3 cellular contexts compared by ENCODE assay signal in the genomic region with DNA sequence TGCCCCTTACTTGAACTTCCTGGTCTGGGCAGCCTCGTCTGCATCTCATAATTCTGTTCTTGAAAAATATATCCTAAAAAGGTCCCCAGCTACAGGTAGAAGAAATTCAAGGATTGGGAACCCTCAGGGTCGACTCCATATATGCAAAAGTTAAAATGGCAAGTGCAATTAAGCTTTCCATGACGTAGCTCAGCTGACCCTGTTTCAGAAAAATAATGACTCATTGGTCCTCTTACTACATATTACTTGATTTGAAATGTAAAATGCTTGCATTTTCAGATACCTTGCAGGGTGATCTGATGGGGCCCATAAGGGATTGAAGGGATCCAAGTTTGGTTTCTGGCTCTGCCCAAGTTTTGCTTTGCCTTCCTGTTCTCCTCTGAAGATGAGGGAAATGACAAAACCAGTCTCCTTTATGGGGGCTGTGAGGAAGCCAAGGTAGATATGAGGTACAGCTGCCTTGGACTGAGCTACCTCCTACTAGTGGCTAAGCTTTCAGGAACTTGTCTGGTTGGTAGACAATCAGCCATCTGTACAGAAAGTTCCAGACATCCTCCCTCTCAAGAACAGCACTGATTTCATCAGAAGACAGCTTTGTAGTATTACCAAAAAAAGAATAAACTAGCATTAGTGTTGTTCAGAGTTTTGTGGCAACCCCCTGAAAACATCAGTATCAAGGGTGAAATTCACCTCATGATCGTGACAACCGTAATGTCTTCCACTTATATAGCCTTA.
TF ChIP-seq lines count a peak whose summit lies in the region.

No MANE protein-coding gene starts in this region.

TF ChIP-seq in SK-N-SH, 30 proteins besides CTCF, POLR2A, EP300 and RAD21:
- no peak for TF ChIP-seq YY1 (IDR thresholded peaks at IDR 0.05; ENCODE audit: low read depth)
- no peak for TF ChIP-seq POLR2AphosphoS5 (IDR thresholded peaks at IDR 0.05; ENCODE audit: low read depth, low read length)
- TF ChIP-seq, protein P1, sequence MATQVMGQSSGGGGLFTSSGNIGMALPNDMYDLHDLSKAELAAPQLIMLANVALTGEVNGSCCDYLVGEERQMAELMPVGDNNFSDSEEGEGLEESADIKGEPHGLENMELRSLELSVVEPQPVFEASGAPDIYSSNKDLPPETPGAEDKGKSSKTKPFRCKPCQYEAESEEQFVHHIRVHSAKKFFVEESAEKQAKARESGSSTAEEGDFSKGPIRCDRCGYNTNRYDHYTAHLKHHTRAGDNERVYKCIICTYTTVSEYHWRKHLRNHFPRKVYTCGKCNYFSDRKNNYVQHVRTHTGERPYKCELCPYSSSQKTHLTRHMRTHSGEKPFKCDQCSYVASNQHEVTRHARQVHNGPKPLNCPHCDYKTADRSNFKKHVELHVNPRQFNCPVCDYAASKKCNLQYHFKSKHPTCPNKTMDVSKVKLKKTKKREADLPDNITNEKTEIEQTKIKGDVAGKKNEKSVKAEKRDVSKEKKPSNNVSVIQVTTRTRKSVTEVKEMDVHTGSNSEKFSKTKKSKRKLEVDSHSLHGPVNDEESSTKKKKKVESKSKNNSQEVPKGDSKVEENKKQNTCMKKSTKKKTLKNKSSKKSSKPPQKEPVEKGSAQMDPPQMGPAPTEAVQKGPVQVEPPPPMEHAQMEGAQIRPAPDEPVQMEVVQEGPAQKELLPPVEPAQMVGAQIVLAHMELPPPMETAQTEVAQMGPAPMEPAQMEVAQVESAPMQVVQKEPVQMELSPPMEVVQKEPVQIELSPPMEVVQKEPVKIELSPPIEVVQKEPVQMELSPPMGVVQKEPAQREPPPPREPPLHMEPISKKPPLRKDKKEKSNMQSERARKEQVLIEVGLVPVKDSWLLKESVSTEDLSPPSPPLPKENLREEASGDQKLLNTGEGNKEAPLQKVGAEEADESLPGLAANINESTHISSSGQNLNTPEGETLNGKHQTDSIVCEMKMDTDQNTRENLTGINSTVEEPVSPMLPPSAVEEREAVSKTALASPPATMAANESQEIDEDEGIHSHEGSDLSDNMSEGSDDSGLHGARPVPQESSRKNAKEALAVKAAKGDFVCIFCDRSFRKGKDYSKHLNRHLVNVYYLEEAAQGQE (IDR thresholded peaks at IDR 0.05; ENCODE audit: low read depth, low read length), result no peak
- no peak for TF ChIP-seq RXRA (IDR thresholded peaks at IDR 0.05; ENCODE audit: borderline replicate concordance, low read depth)
- no peak for TF ChIP-seq RCOR1 (IDR thresholded peaks at IDR 0.05; ENCODE audit: low read length)
- TF ChIP-seq SIN3A (IDR thresholded peaks at IDR 0.05; ENCODE audit: borderline replicate concordance, low read depth, low read length), result no peak
TF ChIP-seq in SK-N-SH: peak in this region for 0.

TF ChIP-seq in SK-N-SH treated with all-trans-retinoic acid at 6 μM for 48 hours, 23 proteins besides CTCF, POLR2A, EP300 and RAD21:
- no peak for TF ChIP-seq ARNTL (CRISPR knock-in tag; IDR thresholded peaks at IDR 0.05; ENCODE audit: borderline replicate concordance, low read depth)
- no peak for TF ChIP-seq ISL1 (CRISPR knock-in tag; IDR thresholded peaks at IDR 0.05)
- TF ChIP-seq, protein P2, sequence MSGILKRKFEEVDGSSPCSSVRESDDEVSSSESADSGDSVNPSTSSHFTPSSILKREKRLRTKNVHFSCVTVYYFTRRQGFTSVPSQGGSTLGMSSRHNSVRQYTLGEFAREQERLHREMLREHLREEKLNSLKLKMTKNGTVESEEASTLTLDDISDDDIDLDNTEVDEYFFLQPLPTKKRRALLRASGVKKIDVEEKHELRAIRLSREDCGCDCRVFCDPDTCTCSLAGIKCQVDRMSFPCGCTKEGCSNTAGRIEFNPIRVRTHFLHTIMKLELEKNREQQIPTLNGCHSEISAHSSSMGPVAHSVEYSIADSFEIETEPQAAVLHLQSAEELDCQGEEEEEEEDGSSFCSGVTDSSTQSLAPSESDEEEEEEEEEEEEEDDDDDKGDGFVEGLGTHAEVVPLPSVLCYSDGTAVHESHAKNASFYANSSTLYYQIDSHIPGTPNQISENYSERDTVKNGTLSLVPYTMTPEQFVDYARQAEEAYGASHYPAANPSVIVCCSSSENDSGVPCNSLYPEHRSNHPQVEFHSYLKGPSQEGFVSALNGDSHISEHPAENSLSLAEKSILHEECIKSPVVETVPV (CRISPR knock-in tag; IDR thresholded peaks at IDR 0.05), result no peak
- TF ChIP-seq TCF4 (CRISPR knock-in tag; IDR thresholded peaks at IDR 0.05; ENCODE audit: borderline replicate concordance), result no peak
- TF ChIP-seq, protein P3, sequence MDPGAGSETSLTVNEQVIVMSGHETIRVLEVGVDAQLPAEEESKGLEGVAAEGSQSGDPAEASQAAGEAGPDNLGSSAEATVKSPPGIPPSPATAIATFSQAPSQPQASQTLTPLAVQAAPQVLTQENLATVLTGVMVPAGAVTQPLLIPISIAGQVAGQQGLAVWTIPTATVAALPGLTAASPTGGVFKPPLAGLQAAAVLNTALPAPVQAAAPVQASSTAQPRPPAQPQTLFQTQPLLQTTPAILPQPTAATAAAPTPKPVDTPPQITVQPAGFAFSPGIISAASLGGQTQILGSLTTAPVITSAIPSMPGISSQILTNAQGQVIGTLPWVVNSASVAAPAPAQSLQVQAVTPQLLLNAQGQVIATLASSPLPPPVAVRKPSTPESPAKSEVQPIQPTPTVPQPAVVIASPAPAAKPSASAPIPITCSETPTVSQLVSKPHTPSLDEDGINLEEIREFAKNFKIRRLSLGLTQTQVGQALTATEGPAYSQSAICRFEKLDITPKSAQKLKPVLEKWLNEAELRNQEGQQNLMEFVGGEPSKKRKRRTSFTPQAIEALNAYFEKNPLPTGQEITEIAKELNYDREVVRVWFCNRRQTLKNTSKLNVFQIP (CRISPR knock-in tag; IDR thresholded peaks at IDR 0.05; ENCODE audit: borderline replicate concordance, low read depth), result no peak
- TF ChIP-seq GLIS3 (CRISPR knock-in tag; IDR thresholded peaks at IDR 0.05), result no peak
- no peak for TF ChIP-seq BACH2 (CRISPR knock-in tag; IDR thresholded peaks at IDR 0.05; ENCODE audit: borderline replicate concordance)
- TF ChIP-seq, protein P4, sequence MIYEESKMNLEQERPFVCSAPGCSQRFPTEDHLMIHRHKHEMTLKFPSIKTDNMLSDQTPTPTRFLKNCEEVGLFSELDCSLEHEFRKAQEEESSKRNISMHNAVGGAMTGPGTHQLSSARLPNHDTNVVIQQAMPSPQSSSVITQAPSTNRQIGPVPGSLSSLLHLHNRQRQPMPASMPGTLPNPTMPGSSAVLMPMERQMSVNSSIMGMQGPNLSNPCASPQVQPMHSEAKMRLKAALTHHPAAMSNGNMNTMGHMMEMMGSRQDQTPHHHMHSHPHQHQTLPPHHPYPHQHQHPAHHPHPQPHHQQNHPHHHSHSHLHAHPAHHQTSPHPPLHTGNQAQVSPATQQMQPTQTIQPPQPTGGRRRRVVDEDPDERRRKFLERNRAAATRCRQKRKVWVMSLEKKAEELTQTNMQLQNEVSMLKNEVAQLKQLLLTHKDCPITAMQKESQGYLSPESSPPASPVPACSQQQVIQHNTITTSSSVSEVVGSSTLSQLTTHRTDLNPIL (CRISPR knock-in tag; IDR thresholded peaks at IDR 0.05; ENCODE audit: low read depth), result no peak
- no peak for TF ChIP-seq ZC3H10 (CRISPR knock-in tag; IDR thresholded peaks at IDR 0.05)
- TF ChIP-seq, protein P5, sequence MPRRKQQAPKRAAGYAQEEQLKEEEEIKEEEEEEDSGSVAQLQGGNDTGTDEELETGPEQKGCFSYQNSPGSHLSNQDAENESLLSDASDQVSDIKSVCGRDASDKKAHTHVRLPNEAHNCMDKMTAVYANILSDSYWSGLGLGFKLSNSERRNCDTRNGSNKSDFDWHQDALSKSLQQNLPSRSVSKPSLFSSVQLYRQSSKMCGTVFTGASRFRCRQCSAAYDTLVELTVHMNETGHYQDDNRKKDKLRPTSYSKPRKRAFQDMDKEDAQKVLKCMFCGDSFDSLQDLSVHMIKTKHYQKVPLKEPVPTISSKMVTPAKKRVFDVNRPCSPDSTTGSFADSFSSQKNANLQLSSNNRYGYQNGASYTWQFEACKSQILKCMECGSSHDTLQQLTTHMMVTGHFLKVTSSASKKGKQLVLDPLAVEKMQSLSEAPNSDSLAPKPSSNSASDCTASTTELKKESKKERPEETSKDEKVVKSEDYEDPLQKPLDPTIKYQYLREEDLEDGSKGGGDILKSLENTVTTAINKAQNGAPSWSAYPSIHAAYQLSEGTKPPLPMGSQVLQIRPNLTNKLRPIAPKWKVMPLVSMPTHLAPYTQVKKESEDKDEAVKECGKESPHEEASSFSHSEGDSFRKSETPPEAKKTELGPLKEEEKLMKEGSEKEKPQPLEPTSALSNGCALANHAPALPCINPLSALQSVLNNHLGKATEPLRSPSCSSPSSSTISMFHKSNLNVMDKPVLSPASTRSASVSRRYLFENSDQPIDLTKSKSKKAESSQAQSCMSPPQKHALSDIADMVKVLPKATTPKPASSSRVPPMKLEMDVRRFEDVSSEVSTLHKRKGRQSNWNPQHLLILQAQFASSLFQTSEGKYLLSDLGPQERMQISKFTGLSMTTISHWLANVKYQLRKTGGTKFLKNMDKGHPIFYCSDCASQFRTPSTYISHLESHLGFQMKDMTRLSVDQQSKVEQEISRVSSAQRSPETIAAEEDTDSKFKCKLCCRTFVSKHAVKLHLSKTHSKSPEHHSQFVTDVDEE (CRISPR knock-in tag; IDR thresholded peaks at IDR 0.05), result no peak
- TF ChIP-seq ZNF70 (CRISPR knock-in tag; IDR thresholded peaks at IDR 0.05), result no peak
- no peak for TF ChIP-seq RARB (CRISPR knock-in tag; IDR thresholded peaks at IDR 0.05)
- no peak for TF ChIP-seq CSDC2 (CRISPR knock-in tag; IDR thresholded peaks at IDR 0.05)
- no peak for TF ChIP-seq SNAI2 (CRISPR knock-in tag; IDR thresholded peaks at IDR 0.05)
- no peak for TF ChIP-seq OSR1 (CRISPR knock-in tag; IDR thresholded peaks at IDR 0.05)

TF ChIP-seq in endothelial cell of umbilical vein, 7 proteins besides CTCF, POLR2A, EP300 and RAD21:
- TF ChIP-seq JUN (IDR thresholded peaks at IDR 0.05; ENCODE audit: borderline replicate concordance, insufficient read depth, insufficient read length, low read depth) (no peak), MYC (IDR thresholded peaks at IDR 0.05; ENCODE audit: low read depth, low read length) (no peak), FOS (IDR thresholded peaks at IDR 0.05; ENCODE audit: borderline replicate concordance, insufficient read depth, low read length) (no peak), POLR2AphosphoS5 (IDR thresholded peaks at IDR 0.05; ENCODE audit: insufficient read depth, low read depth, low read length) (no peak), EZH2 (IDR thresholded peaks at IDR 0.05; ENCODE audit: borderline replicate concordance, low read depth, low read length, severe bottlenecking) (no peak), GATA2 (IDR thresholded peaks at IDR 0.05; ENCODE audit: insufficient read depth, insufficient read length, low read depth, low read length) (no peak)
- TF ChIP-seq, protein P6, sequence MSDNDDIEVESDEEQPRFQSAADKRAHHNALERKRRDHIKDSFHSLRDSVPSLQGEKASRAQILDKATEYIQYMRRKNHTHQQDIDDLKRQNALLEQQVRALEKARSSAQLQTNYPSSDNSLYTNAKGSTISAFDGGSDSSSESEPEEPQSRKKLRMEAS (IDR thresholded peaks at IDR 0.05; ENCODE audit: insufficient read depth, insufficient read length), result no peak
